In genomic region chr1:156504062-156504813, GRCh38 we compare ENCODE assay signal across 8 cellular contexts. TPM values are rescaled to one million over a fixed set of nuclear protein-coding genes. Genes with fewer than 3 reads are reported as not detected.
DNase-seq lines count a peak whose midpoint lies in the region; ATAC-seq, FAIRE-seq and TF ChIP-seq lines count a peak whose summit lies in the region.

No MANE protein-coding gene starts in this region.

- H3K4me1 Mint-ChIP-seq in astrocyte (ENCODE audit: low read depth, unreplicated experiment), result peaks cover 36% of the 10 kb centered on the region
- peaks cover 38% of the 10 kb centered on the region for H3K4me1 Mint-ChIP-seq in type B pancreatic cell (ENCODE audit: unreplicated experiment)

- H3K27ac Mint-ChIP-seq in astrocyte (ENCODE audit: unreplicated experiment) (peak overlapping the region; percentile 91), type B pancreatic cell (peak overlapping the region; percentile 93)

- peaks cover 4% of the 10 kb centered on the region for H3K27me3 Mint-ChIP-seq in astrocyte (ENCODE audit: low read depth, unreplicated experiment)
- peaks cover 6% of the 10 kb centered on the region for H3K27me3 Mint-ChIP-seq in type B pancreatic cell

- in situ Hi-C loops in HepG2 (cut with HindIII; ENCODE audit: extremely low pct_ligation_motif_present, low pct_unique_long_range_greater_than_20kb), result loop anchor here (5.0 kb wide), 1 partner anchor 47 kb away; no protein-coding TSS in a partner anchor

- H3K9me3 ChIP-seq in astrocyte (ENCODE audit: insufficient read depth, low read depth, low read length), result no peaks in the 10 kb centered on the region
- no peaks in the 10 kb centered on the region for H3K9me3 ChIP-seq in HepG2 (ENCODE audit: low read length)

- H3K9me3 Mint-ChIP-seq in astrocyte (ENCODE audit: unreplicated experiment) (no peaks in the 10 kb centered on the region), type B pancreatic cell (peaks cover 5% of the 10 kb centered on the region)

- H3K4me3 ChIP-seq in astrocyte (ENCODE audit: insufficient read depth, low read depth, low read length), result peak overlapping the region; percentile 1
- peak overlapping the region; percentile 28 to 73 (median 51) for H3K4me3 ChIP-seq in HepG2 (replicated peaks in 1 of 3; ENCODE audit: insufficient read depth in 1 of 3, low read depth in 2 of 3, low read length in 3 of 3)

- TF ChIP-seq POLR2A in HepG2 (IDR thresholded peaks at IDR 0.05; ENCODE audit: insufficient read depth in 1 of 2, low read depth in 2 of 2, low read length in 2 of 2), result 0 out of 4 replicates have a peak, but pooled peaks of 1 of the 2 experiments have one; percentile 0

- H3K27me3 ChIP-seq in astrocyte (ENCODE audit: insufficient read depth, low read length) (no peaks in the 10 kb centered on the region), HepG2 (ENCODE audit: control insufficient read depth in 1 of 2, insufficient read depth in 2 of 2, low read length in 2 of 2) (peaks cover 2 to 34% of the 10 kb centered on the region in 2 experiments; a peak in 4 of 5 replicates)

- POLR2A ChIA-PET in HepG2 (lab: Yijun Ruan, JAX), result interaction anchor here (0.7 to 2.2 kb wide), 12 partner anchors 9 to 158 kb away, joined by 3 to 37 read pairs (median 5); no protein-coding TSS in a partner anchor

- FAIRE-seq in astrocyte (lab: Jason Lieb, UNC) (no peak), HepG2 (lab: Jason Lieb, UNC) (no peak)

- H3K4me2 ChIP-seq in astrocyte (ENCODE audit: low read length) (peak overlapping the region; percentile 98), HepG2 (ENCODE audit: low read depth, low read length) (peak overlapping the region; percentile 93)

- ATAC-seq in HepG2 (peak; percentile 7), HG02938 (IDR thresholded peaks at IDR 0.05; ENCODE audit: unreplicated experiment) (no peak), HG02798 (IDR thresholded peaks at IDR 0.05; ENCODE audit: poor library complexity, unreplicated experiment) (no peak)

- H3K4me3 Mint-ChIP-seq in astrocyte (ENCODE audit: unreplicated experiment) (peak overlapping the region; percentile 63), type B pancreatic cell (peak overlapping the region; percentile 85)

- WGBS in HepG2 (ENCODE audit: low lambda C conversion rate), result 11% methylated on average over 7 of the region's 8 CpGs

- H3K36me3 ChIP-seq in astrocyte (ENCODE audit: insufficient read depth, low read length) (no peaks in the 10 kb centered on the region), HepG2 (replicated peaks in 1 of 2; ENCODE audit: control insufficient read depth in 1 of 2, insufficient read depth in 2 of 2, low read length in 2 of 2) (no peaks in the 10 kb centered on the region)

- H3K36me3 Mint-ChIP-seq in astrocyte (ENCODE audit: low read depth, unreplicated experiment) (no peaks in the 10 kb centered on the region), type B pancreatic cell (no peaks in the 10 kb centered on the region)

- CTCF ChIA-PET in HepG2 (lab: Yijun Ruan, JAX; ENCODE audit: low intra/inter-chr PET ratio, low total read pairs), result no interaction called here

- H3K79me2 ChIP-seq in astrocyte (ENCODE audit: insufficient read depth, low read length), result peaks cover 13% of the 10 kb centered on the region
- peaks cover 8% of the 10 kb centered on the region for H3K79me2 ChIP-seq in HepG2 (ENCODE audit: insufficient read depth, low read length)

- H3K9ac ChIP-seq in astrocyte (ENCODE audit: low read length), result peak overlapping the region; percentile 90
- peak overlapping the region; percentile 52 for H3K9ac ChIP-seq in HepG2 (ENCODE audit: insufficient read depth, low read depth, low read length)

- H2AFZ ChIP-seq in astrocyte (ENCODE audit: low read depth, low read length) (peak overlapping the region; percentile 44), HepG2 (ENCODE audit: low read length) (no peak overlapping the region)

- intact Hi-C loops in HepG2 (cut with micrococcal nuclease; ENCODE audit: unreplicated experiment), result loop anchor here (2.0 to 5.0 kb wide), 2 partner anchors 33 to 78 kb away; no protein-coding TSS in a partner anchor

- H3K4me1 ChIP-seq in astrocyte (ENCODE audit: insufficient read depth, low read length) (peaks cover 44% of the 10 kb centered on the region), HepG2 (ENCODE audit: insufficient read depth, low read length) (peaks cover 50% of the 10 kb centered on the region)

- BruUV-seq in HepG2 (replicated peaks; lab: Mats Ljungman, UMichigan), result no TSS peak

- no peak for TF ChIP-seq RAD21 in HepG2 (CRISPR knock-in tag; IDR thresholded peaks at IDR 0.05)

- H4K20me1 ChIP-seq in astrocyte (ENCODE audit: insufficient read depth, low read length) (peaks cover 5% of the 10 kb centered on the region), HepG2 (ENCODE audit: insufficient read depth, low read length) (peaks cover 4% of the 10 kb centered on the region; the same call in 1 of the 2 replicates)

- DNase-seq in DMS79 treated with DMSO at 0.1 percent for 48 hours (lab: John Stamatoyannopoulos, UW) (peak; percentile 7), DMS79 (lab: John Stamatoyannopoulos, UW) (no peak), NCI-H2081 treated with DMSO at 0.1 percent for 48 hours (lab: John Stamatoyannopoulos, UW) (peak; percentile 21), astrocyte (ENCODE audit: low read depth) (no peak), HepG2 (ENCODE audit: low spot score) (no peak), type B pancreatic cell (ENCODE audit: extremely low spot score, unreplicated experiment) (no peak)

- TF ChIP-seq CTCF in astrocyte (IDR thresholded peaks at IDR 0.05; ENCODE audit: insufficient read depth, low read depth, low read length) (no peak), HepG2 (CRISPR knock-in tag; IDR thresholded peaks at IDR 0.05) (no peak), type B pancreatic cell (conservative IDR thresholded peaks at IDR 0.05) (no peak)

- H3K27ac ChIP-seq in astrocyte (ENCODE audit: low read depth, low read length) (peak overlapping the region; percentile 100), HepG2 (ENCODE audit: extremely low read length, insufficient read depth, low read length) (no peak overlapping the region)

- no peak for TF ChIP-seq EP300 in HepG2 (IDR thresholded peaks at IDR 0.05; ENCODE audit: low read depth in 2 of 2, low read length in 2 of 2)
- no peak for TF ChIP-seq EP300 in HepG2 (CRISPR knock-in tag; IDR thresholded peaks at IDR 0.05; ENCODE audit: borderline replicate concordance)

TF ChIP-seq in HepG2, 621 proteins besides CTCF, POLR2A, EP300 and RAD21 (continues in another document):
- TF ChIP-seq HOXA9 (CRISPR knock-in tag; IDR thresholded peaks at IDR 0.05; ENCODE audit: borderline replicate concordance), result no peak
- TF ChIP-seq SMYD3 (CRISPR knock-in tag; IDR thresholded peaks at IDR 0.05), result no peak
- TF ChIP-seq CCDC6 (CRISPR knock-in tag; IDR thresholded peaks at IDR 0.05), result no peak
- TF ChIP-seq ZNF558 (CRISPR knock-in tag; IDR thresholded peaks at IDR 0.05; ENCODE audit: borderline replicate concordance), result no peak
- TF ChIP-seq ZNF605 (CRISPR knock-in tag; IDR thresholded peaks at IDR 0.05), result 0 out of 2 replicates have a peak, but pooled peaks have one; percentile 25
- TF ChIP-seq ZBTB20 (CRISPR knock-in tag; IDR thresholded peaks at IDR 0.05; ENCODE audit: borderline replicate concordance, low read depth), result no peak
- TF ChIP-seq ZNF549 (CRISPR knock-in tag; IDR thresholded peaks at IDR 0.05), result no peak
- TF ChIP-seq FLYWCH1 (CRISPR knock-in tag; IDR thresholded peaks at IDR 0.05), result no peak
- TF ChIP-seq RBM22 (optimal IDR thresholded peaks at IDR 0.05; ENCODE audit: low read length), result no peak
- no peak for TF ChIP-seq ZNF207 (IDR thresholded peaks at IDR 0.05; ENCODE audit: borderline replicate concordance)
- TF ChIP-seq ZNF501 (CRISPR knock-in tag; IDR thresholded peaks at IDR 0.05), result no peak
- no peak for TF ChIP-seq TOE1 (CRISPR knock-in tag; IDR thresholded peaks at IDR 0.05)
- TF ChIP-seq KAT8 (CRISPR knock-in tag; IDR thresholded peaks at IDR 0.05), result no peak
- TF ChIP-seq RELA (CRISPR knock-in tag; IDR thresholded peaks at IDR 0.05), result no peak

RNA-seq across cellular contexts. Expression of gene MEF2D, which starts 3.7 kb away (rescaled TPM):
- total RNA-seq in astrocyte (51.7 and 56.6 TPM in 2 replicates), HepG2 (2016; rRNA removed; fragmentation: Illumina TruSeq; extraction: Trizol) (1.3 and 1.6 TPM in 2 replicates), type B pancreatic cell (ENCODE audit: low replicate concordance) (20.7 and 26.1 TPM in 2 replicates)
- total RNA-seq in HepG2 (2016; cell fraction: cytosol; rRNA removed; fragmentation: Illumina TruSeq; extraction: Trizol; ENCODE audit: low read depth), result 0.10 and 0.18 TPM in 2 replicates
- total RNA-seq in HepG2 (2016; cell fraction: insoluble cytoplasmic fraction; rRNA removed; fragmentation: Illumina TruSeq; extraction: Trizol), result 0.94 and 1.4 TPM in 2 replicates
- total RNA-seq in HepG2 (2016; cell fraction: membrane; rRNA removed; fragmentation: Illumina TruSeq; extraction: Trizol), result 0.86 and 1.1 TPM in 2 replicates
- 1.6 and 2.1 TPM in 2 replicates for total RNA-seq in HepG2 (2016; cell fraction: nucleus; rRNA removed; fragmentation: Illumina TruSeq; extraction: Trizol)
- polyA plus RNA-seq in HepG2 (2011; rRNA removed), result 3.9 and 4.8 TPM in 2 replicates
- 3.4 and 4.5 TPM in 2 replicates for polyA plus RNA-seq in HepG2 (2011; cell fraction: cytosol; rRNA removed)
- 16.7 and 19.0 TPM in 2 replicates for polyA plus RNA-seq in HepG2 (2011; cell fraction: nucleus; rRNA removed)
- 7.2 and 7.9 TPM in 2 replicates for polyA plus RNA-seq in HepG2 (2012)
- polyA plus RNA-seq in HepG2 (2016; cell fraction: cytosol; fragmentation: Illumina TruSeq; extraction: Trizol; ENCODE audit: low read depth), result 0.14 and 0.24 TPM in 2 replicates
- polyA plus RNA-seq in HepG2 (2016; cell fraction: insoluble cytoplasmic fraction; fragmentation: Illumina TruSeq; extraction: Trizol; ENCODE audit: low read depth), result 2.7 and 4.2 TPM in 2 replicates
- 0.64 and 0.70 TPM in 2 replicates for polyA plus RNA-seq in HepG2 (2016; cell fraction: membrane; fragmentation: Illumina TruSeq; extraction: Trizol; ENCODE audit: low read depth)
- 5.2 and 6.2 TPM in 2 replicates for polyA plus RNA-seq in HepG2 (2016; cell fraction: nucleus; fragmentation: Illumina TruSeq; extraction: Trizol; ENCODE audit: insufficient read depth, low read depth)
- 6.9 and 12.7 TPM in 2 replicates for polyA minus RNA-seq in HepG2 (2011; rRNA and poly(A)+ RNA removed; ENCODE audit: low replicate concordance)
- 4.3 and 7.2 TPM in 2 replicates for polyA minus RNA-seq in HepG2 (2011; cell fraction: cytosol; rRNA and poly(A)+ RNA removed)
- polyA minus RNA-seq in HepG2 (2011; cell fraction: nucleus; rRNA and poly(A)+ RNA removed), result 5.4 and 6.3 TPM in 2 replicates

Comparison
In these comparisons a context has a peak if more than half of its experiments do, and no peak if none do; other contexts are left out.
1. DNase-seq: peak in DMS79 treated with DMSO at 0.1 percent for 48 hours (single experiment) and NCI-H2081 treated with DMSO at 0.1 percent for 48 hours (single experiment); none in DMS79 (single experiment), astrocyte (single experiment), HepG2 (single experiment) and type B pancreatic cell (single experiment).